15 cellular contexts compared by ENCODE assay signal in the genomic region with DNA sequence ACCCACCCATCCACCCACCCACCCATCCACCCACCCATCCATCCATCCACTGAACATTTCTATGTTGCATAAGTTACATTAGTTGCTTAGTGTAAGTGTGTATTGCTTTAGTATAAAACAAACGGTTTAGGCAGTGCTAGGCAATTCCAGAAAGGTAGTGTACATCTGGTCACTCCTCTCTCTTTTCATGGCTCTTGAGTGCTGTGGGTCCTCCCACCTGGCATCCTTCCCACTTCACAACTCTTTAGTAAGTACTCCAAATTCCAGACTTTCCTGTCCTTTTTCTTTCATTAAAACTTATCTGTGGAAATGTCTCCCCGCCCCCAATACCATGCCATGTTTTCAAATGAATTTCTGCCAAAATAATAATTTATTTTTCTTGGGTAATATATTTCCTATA.
A peak's percentile ranks its signal among the peaks of the same experiment; 100 is the strongest.
DNase-seq lines count a peak whose midpoint lies in the region; ATAC-seq and TF ChIP-seq lines count a peak whose summit lies in the region.
"Had no signal": no experiment of that assay in that cellular context is flagged by ENCODE, and none has a peak within 500 bp of the region (broad histone marks: within the 10 kb centered on the region; RNA-seq: fewer than 3 reads in every experiment).

No MANE protein-coding gene starts in this region.

- TF ChIP-seq CTCF in lower lobe of right lung (IDR thresholded peaks at IDR 0.05): no peak

- ATAC-seq in lower lobe of right lung (peak; percentile 78 to 90), HG02588 (IDR thresholded peaks at IDR 0.05; ENCODE audit: unreplicated experiment) (no peak), GM21526 (IDR thresholded peaks at IDR 0.05; ENCODE audit: low FRiP score, unreplicated experiment) (no peak)
- ATAC-seq: PC-3 had no signal

- intact Hi-C loops in lower lobe of right lung (cut with DNase I): no loop called here

- no peak overlapping the region for H3K27ac ChIP-seq in lower lobe of right lung
- H3K27ac ChIP-seq: BLaER1 treated with 17β-estradiol and CSF1 and Interleukin-3, amounts not matched to agents 10 nM and 100 nM had no signal

- DNase-seq in DMS53 (lab: John Stamatoyannopoulos, UW) (peak; percentile 55), DMS53 treated with DMSO at 0.1 percent for 48 hours (lab: John Stamatoyannopoulos, UW; ENCODE audit: unreplicated experiment) (no peak), EH (ENCODE audit: low read depth) (peak; percentile 28), dermis blood vessel endothelial cell (peak; percentile 20), lower lobe of right lung (peak; percentile 60), ureter (ENCODE audit: low spot score) (no peak)
- DNase-seq: 8988T, GDM1, HCEC 1CT, NCI-H2171, NCI-H526 had no signal

- H3K4me3 ChIP-seq in lower lobe of right lung: no peak overlapping the region
- H3K4me3 ChIP-seq: BLaER1 treated with 17β-estradiol and CSF1 and Interleukin-3, amounts not matched to agents 10 nM and 100 nM had no signal

- H3K36me3 ChIP-seq in lower lobe of right lung: peaks cover 7% of the 10 kb centered on the region

- H3K9me3 ChIP-seq in lower lobe of right lung: no peaks in the 10 kb centered on the region
- H3K9me3 ChIP-seq: BLaER1 treated with 17β-estradiol and CSF1 and Interleukin-3, amounts not matched to agents 10 nM and 100 nM had no signal

- no peaks in the 10 kb centered on the region for H3K27me3 ChIP-seq in lower lobe of right lung (ENCODE audit: low read depth)
- H3K27me3 ChIP-seq: BLaER1 treated with 17β-estradiol and CSF1 and Interleukin-3, amounts not matched to agents 10 nM and 100 nM had no signal

- H3K4me1 ChIP-seq in lower lobe of right lung: no peaks in the 10 kb centered on the region
- H3K4me1 ChIP-seq: BLaER1 treated with 17β-estradiol and CSF1 and Interleukin-3, amounts not matched to agents 10 nM and 100 nM had no signal

Comparison
In these comparisons a context has a peak if more than half of its experiments do, and no peak if none do; other contexts are left out.
1. DNase-seq: peak in DMS53 (single experiment), EH (single experiment), dermis blood vessel endothelial cell (single experiment) and lower lobe of right lung (single experiment); none in DMS53 treated with DMSO at 0.1 percent for 48 hours (single experiment) and ureter (single experiment).
2. ATAC-seq: peak in lower lobe of right lung (2 of 2); none in HG02588 (single experiment) and GM21526 (single experiment).